ENCODE assay signal across 14 cellular contexts in genomic region chr2:141362311-141362710, GRCh38.
A peak's percentile ranks its signal among the peaks of the same experiment; 100 is the strongest.
DNase-seq lines count a peak whose midpoint lies in the region; ATAC-seq lines count a peak whose summit lies in the region.
"Had no signal": no experiment of that assay in that cellular context is flagged by ENCODE, and none has a peak within 500 bp of the region (broad histone marks: within the 10 kb centered on the region; RNA-seq: fewer than 3 reads in every experiment).

No MANE protein-coding gene starts in this region.

- H3K27ac Mint-ChIP-seq in CD8-positive, alpha-beta memory T cell, result no peak overlapping the region
- H3K27ac Mint-ChIP-seq: CD4-positive, alpha-beta memory T cell; H9 had no signal

- DNase-seq in G401 (ENCODE audit: low spot score), result peak; percentile 77
- peak; percentile 52 for DNase-seq in adipocyte (ENCODE audit: low read depth)
- peak; percentile 46 for DNase-seq in fibroblast of gingiva (ENCODE audit: low read depth)
- no peak for DNase-seq in left lobe of liver (ENCODE audit: low spot score)
- no peak for DNase-seq in SHP77 treated with DMSO at 0.1 percent for 48 hours (lab: John Stamatoyannopoulos, UW)
- no peak for DNase-seq in CD8-positive, alpha-beta memory T cell
- DNase-seq: BE2C; CD4-positive, alpha-beta memory T cell; DMS79; GOT3; H9; IMR-90 had no signal

- POLR2A ChIA-PET in CD8-positive, alpha-beta memory T cell (lab: Charles Lee), result no interaction called here

- no peak overlapping the region for H3K27ac ChIP-seq in CD8-positive, alpha-beta memory T cell (ENCODE audit: low read depth, low read length)
- H3K27ac ChIP-seq: C4-2B had no signal

- no peaks in the 10 kb centered on the region for H3K36me3 Mint-ChIP-seq in CD8-positive, alpha-beta memory T cell
- H3K36me3 Mint-ChIP-seq: CD4-positive, alpha-beta memory T cell had no signal

- no peak overlapping the region for H3K9ac ChIP-seq in adipocyte (ENCODE audit: low read length)

- no peaks in the 10 kb centered on the region for H3K27me3 Mint-ChIP-seq in CD8-positive, alpha-beta memory T cell
- H3K27me3 Mint-ChIP-seq: CD4-positive, alpha-beta memory T cell had no signal

- H3K9me3 Mint-ChIP-seq in CD8-positive, alpha-beta memory T cell, result peaks cover 3 to 26% (median 8%) of the 10 kb centered on the region in 5 donors
- H3K9me3 Mint-ChIP-seq: H9 had no signal

- peak; percentile 56 for ATAC-seq in left lobe of liver
- no peak for ATAC-seq in GM18867 (IDR thresholded peaks at IDR 0.05; ENCODE audit: unreplicated experiment)

- H3K4me1 Mint-ChIP-seq in CD8-positive, alpha-beta memory T cell, result no peaks in the 10 kb centered on the region
- H3K4me1 Mint-ChIP-seq: CD4-positive, alpha-beta memory T cell; H9 had no signal

- H3K27me3 ChIP-seq in adipocyte (replicated peaks; ENCODE audit: control insufficient read depth, insufficient read depth, low read length), result no peaks in the 10 kb centered on the region
- H3K27me3 ChIP-seq in CD8-positive, alpha-beta memory T cell (ENCODE audit: insufficient read depth, low read length, poor library complexity, severe bottlenecking), result no peaks in the 10 kb centered on the region
- H3K27me3 ChIP-seq: BE2C had no signal

- H3K4me3 ChIP-seq in adipocyte (ENCODE audit: low read length), result no peak overlapping the region
- H3K4me3 ChIP-seq in CD8-positive, alpha-beta memory T cell (ENCODE audit: low read length), result no peak overlapping the region

- H3K4me3 Mint-ChIP-seq in CD8-positive, alpha-beta memory T cell, result no peak overlapping the region
- H3K4me3 Mint-ChIP-seq: CD4-positive, alpha-beta memory T cell; H9 had no signal

- in situ Hi-C loops in G401 (cut with HindIII; ENCODE audit: low sequenced_read_pairs), result no loop called here

- H3K9me3 ChIP-seq in adipocyte (ENCODE audit: control insufficient read depth, low read length), result no peaks in the 10 kb centered on the region
- no peaks in the 10 kb centered on the region for H3K9me3 ChIP-seq in CD8-positive, alpha-beta memory T cell (ENCODE audit: low read length)
- H3K9me3 ChIP-seq: BE2C had no signal

- H3K4me1 ChIP-seq in adipocyte (ENCODE audit: control insufficient read depth, insufficient read depth, low read length), result peaks cover 10% of the 10 kb centered on the region
- no peaks in the 10 kb centered on the region for H3K4me1 ChIP-seq in CD8-positive, alpha-beta memory T cell (ENCODE audit: insufficient read depth, low read length)
- H3K4me1 ChIP-seq: BE2C had no signal

- H3K36me3 ChIP-seq in adipocyte (ENCODE audit: control insufficient read depth, insufficient read depth, low read length, severe bottlenecking), result no peaks in the 10 kb centered on the region
- H3K36me3 ChIP-seq in CD8-positive, alpha-beta memory T cell (ENCODE audit: insufficient read depth, low read length), result no peaks in the 10 kb centered on the region
- H3K36me3 ChIP-seq: BE2C had no signal

- CTCF ChIA-PET in CD8-positive, alpha-beta memory T cell (lab: Charles Lee), result no interaction called here

Comparison
In these comparisons a context has a peak if more than half of its experiments do, and no peak if none do; other contexts are left out.
1. DNase-seq: peak in G401 (single experiment), adipocyte (single experiment) and fibroblast of gingiva (single experiment); none in left lobe of liver (single experiment), SHP77 treated with DMSO at 0.1 percent for 48 hours (single experiment) and CD8-positive, alpha-beta memory T cell (0 of 5).